In the genomic region with DNA sequence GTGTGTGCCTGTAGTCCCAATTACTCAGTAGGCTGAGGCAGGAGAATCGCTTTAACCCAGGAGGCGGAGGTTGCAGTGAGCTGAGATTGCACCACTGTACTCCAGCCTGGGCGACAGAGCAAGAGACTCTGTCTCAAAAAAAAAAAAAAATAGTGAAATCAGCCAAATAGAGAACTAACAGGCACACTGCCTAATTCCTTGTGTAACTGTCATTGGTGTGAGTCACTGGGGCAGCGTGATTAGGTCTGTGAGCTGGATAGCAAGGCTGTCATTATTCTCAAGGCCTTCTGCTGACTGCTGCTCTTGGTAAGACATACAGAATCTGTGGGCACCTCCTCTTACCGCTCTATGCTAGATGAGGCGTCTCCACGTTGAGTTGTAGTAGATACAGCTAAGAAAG, we compare ENCODE assay signal across 8 cellular contexts.
A peak's percentile ranks its signal among the peaks of the same experiment; 100 is the strongest.
DNase-seq lines count a peak whose midpoint lies in the region; ATAC-seq lines count a peak whose summit lies in the region.

No MANE protein-coding gene starts in this region.

- DNase-seq in AG08395 (ENCODE audit: low spot score) (peak; percentile 94), NCI-H2227 treated with DMSO at 0.1 percent for 48 hours (lab: John Stamatoyannopoulos, UW) (peak; percentile 72), dedifferentiated amniotic fluid mesenchymal stem cell (ENCODE audit: extremely low spot score) (peak; percentile 89), mucosa of gallbladder (ENCODE audit: low spot score) (peak; percentile 66), KBM-7 (no peak)
- DNase-seq in stimulated activated CD4-positive, alpha-beta T cell treated with anti-CD3 and anti-CD28 coated beads, Interleukin-2, amount 100 ng/mL, for 24 hours: no peak

- ATAC-seq in HG03378 (IDR thresholded peaks at IDR 0.05; ENCODE audit: unreplicated experiment) (no peak), GM18858 (IDR thresholded peaks at IDR 0.05; ENCODE audit: unreplicated experiment) (no peak)

- in situ Hi-C loops in KBM-7 (cut with MboI; ENCODE audit: low pct_unique_long_range_greater_than_20kb, low sequenced_read_pairs): no loop called here

Comparison
In these comparisons a context has a peak if more than half of its experiments do, and no peak if none do; other contexts are left out.
1. DNase-seq: peak in AG08395 (single experiment), NCI-H2227 treated with DMSO at 0.1 percent for 48 hours (single experiment), dedifferentiated amniotic fluid mesenchymal stem cell (single experiment) and mucosa of gallbladder (single experiment); none in KBM-7 (single experiment) and stimulated activated CD4-positive, alpha-beta T cell treated with anti-CD3 and anti-CD28 coated beads, Interleukin-2, amount 100 ng/mL, for 24 hours (0 of 2).